Comparison of ENCODE assay signal across 8 cellular contexts in genomic region chr17:47204722-47205418, GRCh38. TPM values are rescaled to one million over a fixed set of nuclear protein-coding genes. Genes with fewer than 3 reads are reported as not detected.
DNase-seq lines count a peak whose midpoint lies in the region; ATAC-seq and TF ChIP-seq lines count a peak whose summit lies in the region.

No MANE protein-coding gene starts in this region.

- H3K4me3 ChIP-seq in psoas muscle, result peak overlapping the region; percentile 51

- no peaks in the 10 kb centered on the region for H3K27me3 Mint-ChIP-seq in activated CD4-positive, alpha-beta memory T cell treated with anti-CD3 and anti-CD28 coated beads for 36 hours

- TF ChIP-seq CTCF in foreskin keratinocyte (conservative IDR thresholded peaks at IDR 0.05) (no peak), psoas muscle (IDR thresholded peaks at IDR 0.05) (no peak)

- H3K27ac ChIP-seq in foreskin keratinocyte, result peak overlapping the region; percentile 52
- peak overlapping the region; percentile 84 for H3K27ac ChIP-seq in psoas muscle

- CTCF ChIA-PET in activated CD4-positive, alpha-beta memory T cell treated with anti-CD3 and anti-CD28 coated beads for 36 hours (lab: Charles Lee), result interaction anchor here (0.8 to 1.6 kb wide), 6 partner anchors 14 to 107 kb away, joined by 3 to 6 read pairs (median 3); no protein-coding TSS in a partner anchor

- POLR2A ChIA-PET in activated CD4-positive, alpha-beta memory T cell treated with anti-CD3 and anti-CD28 coated beads for 36 hours (lab: Charles Lee), result interaction anchor here (1.0 to 2.7 kb wide), 2 partner anchors 15 kb away, joined by 6 to 15 read pairs; partner anchors contain the start of gene CDC27

- H3K9me3 Mint-ChIP-seq in activated CD4-positive, alpha-beta memory T cell treated with anti-CD3 and anti-CD28 coated beads for 36 hours, result no peaks in the 10 kb centered on the region

- H3K36me3 ChIP-seq in psoas muscle (ENCODE audit: insufficient read depth in 1 of 2, low read depth in 1 of 2), result no peaks in the 10 kb centered on the region

- H3K9me3 ChIP-seq in psoas muscle, result no peaks in the 10 kb centered on the region

- intact Hi-C loops in activated CD4-positive, alpha-beta memory T cell treated with anti-CD3 and anti-CD28 coated beads for 36 hours (cut with micrococcal nuclease), result loop anchor here (1.0 to 10.0 kb wide), 3 partner anchors 15 to 1990 kb away; partner anchors contain the start of gene CDC27
- intact Hi-C loops in psoas muscle (cut with DNase I), result no loop called here

- peaks cover 59% of the 10 kb centered on the region for H3K4me1 Mint-ChIP-seq in activated CD4-positive, alpha-beta memory T cell treated with anti-CD3 and anti-CD28 coated beads for 36 hours (ENCODE audit: low read depth)

- no peaks in the 10 kb centered on the region for H3K36me3 Mint-ChIP-seq in activated CD4-positive, alpha-beta memory T cell treated with anti-CD3 and anti-CD28 coated beads for 36 hours

- ATAC-seq in foreskin keratinocyte (no peak), psoas muscle (peak; percentile 79 to 94 (median 92))

- peak; percentile 62 for TF ChIP-seq POLR2A in GM19099 (IDR thresholded peaks at IDR 0.05; ENCODE audit: extremely low read depth, insufficient read length, low read depth)

- peak overlapping the region; percentile 57 for H3K4me3 Mint-ChIP-seq in activated CD4-positive, alpha-beta memory T cell treated with anti-CD3 and anti-CD28 coated beads for 36 hours

- DNase-seq in C1 segment of cervical spinal cord (lab: John Stamatoyannopoulos, UW), result peak in 9 of 14 donors; percentile 12 to 71 (median 41)
- peak; percentile 60 for DNase-seq in HT1080 (ENCODE audit: low read depth)
- peak; percentile 60 for DNase-seq in activated CD4-positive, alpha-beta memory T cell treated with anti-CD3 and anti-CD28 coated beads for 36 hours
- peak in 1 of 2 donors; percentile 13 for DNase-seq in foreskin keratinocyte
- peak in 1 of 2 donors; percentile 29 for DNase-seq in psoas muscle
- no peak for DNase-seq in NCI-H2081 (lab: John Stamatoyannopoulos, UW)
- DNase-seq in mucosa of gallbladder (ENCODE audit: low spot score), result no peak

- peak overlapping the region; percentile 95 for H3K27ac Mint-ChIP-seq in activated CD4-positive, alpha-beta memory T cell treated with anti-CD3 and anti-CD28 coated beads for 36 hours

- H3K27me3 ChIP-seq in foreskin keratinocyte (no peaks in the 10 kb centered on the region), psoas muscle (ENCODE audit: insufficient read depth in 3 of 3, low read length in 2 of 3) (no peaks in the 10 kb centered on the region)

- H3K4me1 ChIP-seq in foreskin keratinocyte (no peaks in the 10 kb centered on the region), psoas muscle (peaks cover 17% of the 10 kb centered on the region)

- 13 to 21% (median 15%) methylated on average over 6 of the region's 6 CpGs for WGBS in psoas muscle, 3 donors

RNA-seq across cellular contexts. Expression of gene MYL4, which starts 4.3 kb away (rescaled TPM):
- not detected in 2 replicates for total RNA-seq in HT1080 (2014; rRNA removed; shearing (Covaris generic))
- 0.15 TPM in 1 of 2 replicates, not detected in the other for polyA plus RNA-seq in HT1080 (2015; cell fraction: cytosol; rRNA removed)
- 0.59 TPM in 1 of 2 replicates, not detected in the other for polyA plus RNA-seq in HT1080 (2015; cell fraction: nucleus; rRNA removed)
- total RNA-seq in activated CD4-positive, alpha-beta memory T cell treated with anti-CD3 and anti-CD28 coated beads for 36 hours, result not detected
- total RNA-seq in foreskin keratinocyte (not detected in 2 replicates), psoas muscle (1 to 10 TPM in 3 of 4 donors, under 1 TPM in 1; 0.89 to 6.7 (median 2.4) TPM), mucosa of gallbladder (0.55 TPM)
- polyA plus RNA-seq in foreskin keratinocyte (not detected in 2 replicates), psoas muscle (1 to 10 TPM in 2 of 3 donors, under 1 TPM in 1; 0.52 to 4.5 (median 1.3) TPM)

RNA-seq across cellular contexts. Expression of gene CDC27, which starts 15.8 kb away (rescaled TPM):
- 72.5 and 132 TPM in 2 replicates for total RNA-seq in HT1080 (2014; rRNA removed; shearing (Covaris generic))
- polyA plus RNA-seq in HT1080 (2015; cell fraction: cytosol; rRNA removed), result 58.7 and 59.4 TPM in 2 replicates
- 102 and 110 TPM in 2 replicates for polyA plus RNA-seq in HT1080 (2015; cell fraction: nucleus; rRNA removed)
- total RNA-seq in activated CD4-positive, alpha-beta memory T cell treated with anti-CD3 and anti-CD28 coated beads for 36 hours, result 100 to 1,000 TPM; 113 to 133 TPM
- total RNA-seq in foreskin keratinocyte (85.7 and 86.5 TPM in 2 replicates), psoas muscle (10 to 100 TPM; 72.5 to 78.4 (median 74.9) TPM), mucosa of gallbladder (75.2 TPM)
- polyA plus RNA-seq in foreskin keratinocyte (30.0 and 33.6 TPM in 2 replicates), psoas muscle (10 to 100 TPM; 25.5 to 89.2 (median 37.9) TPM)

RNA-seq across cellular contexts. Expression of gene ITGB3, which starts 48.8 kb away (rescaled TPM):
- 1.7 and 1.9 TPM in 2 replicates for total RNA-seq in HT1080 (2014; rRNA removed; shearing (Covaris generic))
- 6.0 and 8.2 TPM in 2 replicates for polyA plus RNA-seq in HT1080 (2015; cell fraction: cytosol; rRNA removed)
- polyA plus RNA-seq in HT1080 (2015; cell fraction: nucleus; rRNA removed), result 12.2 and 13.2 TPM in 2 replicates
- total RNA-seq in activated CD4-positive, alpha-beta memory T cell treated with anti-CD3 and anti-CD28 coated beads for 36 hours, result not detected
- total RNA-seq in foreskin keratinocyte (0.04 and 0.20 TPM in 2 replicates), psoas muscle (1 to 10 TPM; 1.1 to 3.9 (median 2.2) TPM), mucosa of gallbladder (10.6 TPM)
- polyA plus RNA-seq in foreskin keratinocyte (0.01 TPM in 1 of 2 replicates, not detected in the other), psoas muscle (1 to 10 TPM in 1 of 3 donors, under 1 TPM in 2; 0.32 to 5.4 (median 0.77) TPM)

Comparison
In these comparisons a context has a peak if more than half of its experiments do, and no peak if none do; other contexts are left out.
1. DNase-seq: peak in C1 segment of cervical spinal cord (9 of 14), HT1080 (single experiment) and activated CD4-positive, alpha-beta memory T cell treated with anti-CD3 and anti-CD28 coated beads for 36 hours (single experiment); none in NCI-H2081 (0 of 2) and mucosa of gallbladder (single experiment).